10 cellular contexts compared by ENCODE assay signal in genomic region chr5:45686620-45687019, GRCh38. TPM values are rescaled to one million over a fixed set of nuclear protein-coding genes. Genes with fewer than 3 reads are reported as not detected.
"Had no signal": no experiment of that assay in that cellular context is flagged by ENCODE, and none has a peak within 500 bp of the region (broad histone marks: within the 10 kb centered on the region; RNA-seq: fewer than 3 reads in every experiment).

No MANE protein-coding gene starts in this region.

- H3K27ac ChIP-seq: HL-60 had no signal

- FAIRE-seq: HepG2, HTR-8/SVneo, K562 had no signal

- ATAC-seq: HepG2, K562 had no signal

- DNase-seq: IMR-90, KBM-7, KG1 had no signal

- H3K4me3 ChIP-seq: K562 had no signal

RNA-seq across cellular contexts. Expression of gene HCN1, which starts 9.6 kb away (rescaled TPM):
- total RNA-seq: HepG2, HT-29, HT1080, IMR-90, K562 had no signal
- polyA plus RNA-seq: HepG2, IgD-negative memory B cell, IMR-90, K562 had no signal
